In the genomic region with DNA sequence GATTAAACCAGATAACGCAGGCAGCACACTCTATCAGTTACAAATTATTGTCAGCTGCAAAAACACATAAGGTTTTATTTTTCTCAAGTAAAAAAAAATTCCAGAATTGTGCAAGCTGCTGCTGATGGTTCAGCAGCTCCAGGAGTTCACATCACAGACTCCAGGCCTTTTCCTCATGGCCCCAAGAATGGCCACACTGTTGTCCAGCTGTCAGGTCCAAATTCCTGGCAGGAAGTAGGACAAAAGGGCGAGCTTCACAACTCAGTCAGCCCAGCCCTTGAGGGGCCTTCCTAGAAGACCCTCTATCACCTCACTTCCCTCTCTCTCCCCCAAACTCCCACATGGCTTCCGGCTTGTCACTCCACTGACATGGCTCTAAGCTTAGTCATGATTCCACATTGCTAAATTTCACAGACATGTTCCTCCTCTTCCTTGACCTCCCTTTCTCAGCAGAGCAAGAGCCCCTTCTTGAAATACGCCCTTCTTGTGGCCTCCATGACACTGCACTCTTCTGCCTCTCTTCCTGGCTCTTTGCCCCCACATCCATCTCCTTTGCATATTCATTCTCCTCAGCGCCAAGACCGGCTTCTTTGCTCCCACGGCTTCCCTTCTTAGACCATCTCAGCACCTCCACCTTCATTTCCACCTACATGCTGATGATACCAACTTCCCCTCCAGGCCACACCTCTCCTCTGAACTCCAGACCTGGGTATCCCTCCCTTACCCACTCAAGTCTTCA, we compare ENCODE assay signal across 13 cellular contexts. TPM values are rescaled to one million over a fixed set of nuclear protein-coding genes. Genes with fewer than 3 reads are reported as not detected.
DNase-seq lines count a peak whose midpoint lies in the region; TF ChIP-seq lines count a peak whose summit lies in the region.
"Had no signal": no experiment of that assay in that cellular context is flagged by ENCODE, and none has a peak within 500 bp of the region (broad histone marks: within the 10 kb centered on the region; RNA-seq: fewer than 3 reads in every experiment).

No MANE protein-coding gene starts in this region.

- no peaks in the 10 kb centered on the region for H3K4me1 Mint-ChIP-seq in activated naive CD4-positive, alpha-beta T cell treated with anti-CD3 and anti-CD28 coated beads, Interleukin-2, amount 10 ng/mL, durations not matched to agents 7 days and 5 days
- no peaks in the 10 kb centered on the region for H3K4me1 Mint-ChIP-seq in activated T-cell treated with anti-CD3 and anti-CD28 coated beads, Interleukin-2, amount 50 U/mL, for 24 hours (ENCODE audit: low read depth)

- no peaks in the 10 kb centered on the region for H3K9me3 Mint-ChIP-seq in activated naive CD4-positive, alpha-beta T cell treated with anti-CD3 and anti-CD28 coated beads, Interleukin-2, amount 10 ng/mL, durations not matched to agents 7 days and 5 days
- peaks cover 3% of the 10 kb centered on the region for H3K9me3 Mint-ChIP-seq in activated T-cell treated with anti-CD3 and anti-CD28 coated beads, Interleukin-2, amount 50 U/mL, for 24 hours
- H3K9me3 Mint-ChIP-seq: activated T-helper 2 cell treated with anti-CD3 and anti-CD28 coated beads, Interferon-gamma antibody, Interleukin-2, Interleukin-4, amounts not matched to agents 10 μg/mL and 5 μg/mL and 100 μg/mL, durations not matched to agents 14 hours and 24 hours and 36 hours had no signal

- peaks cover 20% of the 10 kb centered on the region for H3K27me3 Mint-ChIP-seq in activated naive CD4-positive, alpha-beta T cell treated with anti-CD3 and anti-CD28 coated beads, Interleukin-2, amount 10 ng/mL, durations not matched to agents 7 days and 5 days
- peaks cover 8% of the 10 kb centered on the region for H3K27me3 Mint-ChIP-seq in activated T-cell treated with anti-CD3 and anti-CD28 coated beads, Interleukin-2, amount 50 U/mL, for 24 hours

- CTCF ChIA-PET in activated naive CD4-positive, alpha-beta T cell treated with anti-CD3 and anti-CD28 coated beads, Interleukin-2, amount 10 ng/mL, durations not matched to agents 7 days and 5 days (lab: Charles Lee), result no interaction called here

- H3K4me3 ChIP-seq in AG10803 (ENCODE audit: low read length) (no peak overlapping the region), fibroblast of villous mesenchyme (ENCODE audit: low read depth, low read length) (no peak overlapping the region), skeletal muscle cell (ENCODE audit: low read depth, low read length) (no peak overlapping the region)
- H3K4me3 ChIP-seq: psoas muscle had no signal

- H3K4me3 Mint-ChIP-seq in activated naive CD4-positive, alpha-beta T cell treated with anti-CD3 and anti-CD28 coated beads, Interleukin-2, amount 10 ng/mL, durations not matched to agents 7 days and 5 days, result no peak overlapping the region
- no peak overlapping the region for H3K4me3 Mint-ChIP-seq in activated T-cell treated with anti-CD3 and anti-CD28 coated beads, Interleukin-2, amount 50 U/mL, for 24 hours

- TF ChIP-seq CTCF in AG10803 (conservative IDR thresholded peaks at IDR 0.05; ENCODE audit: low read length) (no peak), fibroblast of villous mesenchyme (IDR thresholded peaks at IDR 0.05; ENCODE audit: insufficient read depth, low read depth, low read length) (no peak)

- no peak overlapping the region for H3K27ac Mint-ChIP-seq in activated naive CD4-positive, alpha-beta T cell treated with anti-CD3 and anti-CD28 coated beads, Interleukin-2, amount 10 ng/mL, durations not matched to agents 7 days and 5 days
- H3K27ac Mint-ChIP-seq in activated T-cell treated with anti-CD3 and anti-CD28 coated beads, Interleukin-2, amount 50 U/mL, for 24 hours, result no peak overlapping the region
- H3K27ac Mint-ChIP-seq: activated T-helper 2 cell treated with anti-CD3 and anti-CD28 coated beads, Interferon-gamma antibody, Interleukin-2, Interleukin-4, amounts not matched to agents 10 μg/mL and 5 μg/mL and 100 μg/mL, durations not matched to agents 14 hours and 24 hours and 36 hours; naive thymus-derived CD4-positive, alpha-beta T cell had no signal

- DNase-seq in AG10803 (ENCODE audit: low read depth) (peak; percentile 79), amniotic epithelial cell (ENCODE audit: low read depth) (peak; percentile 17), fibroblast of villous mesenchyme (ENCODE audit: low read depth) (peak; percentile 59), skeletal muscle cell (ENCODE audit: low read depth) (peak; percentile 7), globus pallidus (ENCODE audit: low spot score) (no peak)
- no peak for DNase-seq in stimulated activated CD4-positive, alpha-beta T cell treated with anti-CD3 and anti-CD28 coated beads, Interleukin-15, amount 100 ng/mL, for 24 hours
- DNase-seq in activated naive CD4-positive, alpha-beta T cell treated with anti-CD3 and anti-CD28 coated beads, Interleukin-2, amount 10 ng/mL, durations not matched to agents 7 days and 5 days, result no peak
- no peak for DNase-seq in activated T-cell treated with anti-CD3 and anti-CD28 coated beads, Interleukin-2, amount 50 U/mL, for 24 hours
- DNase-seq: activated CD8-positive, alpha-beta memory T cell treated with anti-CD3 and anti-CD28 coated beads for 24 hours; naive thymus-derived CD4-positive, alpha-beta T cell; NCI-H2107 had no signal

- H3K36me3 Mint-ChIP-seq in activated naive CD4-positive, alpha-beta T cell treated with anti-CD3 and anti-CD28 coated beads, Interleukin-2, amount 10 ng/mL, durations not matched to agents 7 days and 5 days, result no peaks in the 10 kb centered on the region
- H3K36me3 Mint-ChIP-seq in activated T-cell treated with anti-CD3 and anti-CD28 coated beads, Interleukin-2, amount 50 U/mL, for 24 hours (ENCODE audit: low read depth), result no peaks in the 10 kb centered on the region

RNA-seq across cellular contexts. Expression of a gene that starts 27.4 kb away (rescaled TPM):
- 0.97 and 3.9 TPM in 2 replicates for total RNA-seq in fibroblast of villous mesenchyme

Comparison
In these comparisons a context has a peak if more than half of its experiments do, and no peak if none do; other contexts are left out.
1. DNase-seq: peak in AG10803 (single experiment), amniotic epithelial cell (single experiment), fibroblast of villous mesenchyme (single experiment) and skeletal muscle cell (single experiment); none in stimulated activated CD4-positive, alpha-beta T cell treated with anti-CD3 and anti-CD28 coated beads, Interleukin-15, amount 100 ng/mL, for 24 hours (single experiment), globus pallidus (single experiment), activated naive CD4-positive, alpha-beta T cell treated with anti-CD3 and anti-CD28 coated beads, Interleukin-2, amount 10 ng/mL, durations not matched to agents 7 days and 5 days (single experiment) and activated T-cell treated with anti-CD3 and anti-CD28 coated beads, Interleukin-2, amount 50 U/mL, for 24 hours (single experiment).